In genomic region chr16:425740-426114, GRCh38 we compare ENCODE assay signal across 8 cellular contexts. TPM values are rescaled to one million over a fixed set of nuclear protein-coding genes. Genes with fewer than 3 reads are reported as not detected.
A peak's percentile ranks its signal among the peaks of the same experiment; 100 is the strongest.
DNase-seq lines count a peak whose midpoint lies in the region; ATAC-seq, FAIRE-seq and TF ChIP-seq lines count a peak whose summit lies in the region.

No MANE protein-coding gene starts in this region.

- FAIRE-seq in GM12891 (lab: Jason Lieb, UNC) = peak; percentile 35

- H3K4me2 ChIP-seq in GM23248 (ENCODE audit: unreplicated experiment) (peak overlapping the region; percentile 91), MM.1S (ENCODE audit: low read depth, low read length) (no peak overlapping the region)

- H3K4me3 ChIP-seq in GM23248 = peak overlapping the region; percentile 77
- H3K4me3 ChIP-seq in NT2/D1 (ENCODE audit: insufficient read length, low read depth) = peak overlapping the region; percentile 79
- peak overlapping the region; percentile 69 for H3K4me3 ChIP-seq in colonic mucosa
- H3K4me3 ChIP-seq in MM.1S (ENCODE audit: low read length) = no peak overlapping the region

- H3K9me2 ChIP-seq in GM23248 (ENCODE audit: insufficient read depth) = no peaks in the 10 kb centered on the region
- no peaks in the 10 kb centered on the region for H3K9me2 ChIP-seq in MM.1S (replicated peaks; ENCODE audit: insufficient read depth, low read length)

- H2AFZ ChIP-seq in GM23248 (peak overlapping the region; percentile 86; the same call in 1 of the 2 replicates), MM.1S (ENCODE audit: low read length) (no peak overlapping the region)

- H3K4me1 Mint-ChIP-seq in nephron = peaks cover 37% of the 10 kb centered on the region

- peaks cover 46% of the 10 kb centered on the region for H3K79me2 ChIP-seq in GM23248 (ENCODE audit: insufficient read depth)
- peaks cover 38% of the 10 kb centered on the region for H3K79me2 ChIP-seq in MM.1S (ENCODE audit: low read length)

- TF ChIP-seq CTCF in colonic mucosa (IDR thresholded peaks at IDR 0.05) (no peak), nephron (IDR thresholded peaks at IDR 0.05; ENCODE audit: unreplicated experiment in 3 of 3) (no peak), MM.1S (IDR thresholded peaks at IDR 0.05; ENCODE audit: low read length) (no peak)

- H4K20me1 ChIP-seq in GM23248 (ENCODE audit: insufficient read depth) (0 out of 2 replicates have a peak, but pooled peaks cover 6% of the 10 kb centered on the region), MM.1S (ENCODE audit: insufficient read depth, low read length) (no peaks in the 10 kb centered on the region)

- 0% methylated on average over 3 to 42 of the region's 63 CpGs for WGBS in GM23248 (ENCODE audit: low coverage in 1 of 2, low lambda C conversion rate in 2 of 2, missing lambda C conversion rate in 2 of 2), 2 experiments

- DNase-seq in GM12891 (ENCODE audit: insufficient read length, low spot score) (peak; percentile 50), GM23248 (peak; percentile 59), NT2/D1 (ENCODE audit: low read depth, low spot score) (no peak), colonic mucosa (no peak), MM.1S (no peak)
- DNase-seq in central memory CD4-positive, alpha-beta T cell = no peak

- H3K27me3 Mint-ChIP-seq in nephron (ENCODE audit: low read depth) = peaks cover 16% of the 10 kb centered on the region

- H3K27ac ChIP-seq in GM23248 (peak overlapping the region; percentile 93), colonic mucosa (peak overlapping the region; percentile 89), MM.1S (ENCODE audit: low read length) (no peak overlapping the region)

- no peaks in the 10 kb centered on the region for H3K9me3 Mint-ChIP-seq in nephron

- H3K9me3 ChIP-seq in GM23248 (ENCODE audit: low read depth) = no peaks in the 10 kb centered on the region
- no peaks in the 10 kb centered on the region for H3K9me3 ChIP-seq in NT2/D1 (ENCODE audit: insufficient read depth, low read length)
- H3K9me3 ChIP-seq in colonic mucosa = no peaks in the 10 kb centered on the region
- no peaks in the 10 kb centered on the region for H3K9me3 ChIP-seq in MM.1S (replicated peaks; ENCODE audit: insufficient read depth, low read length)

- TF ChIP-seq POLR2A in GM12891 (IDR thresholded peaks at IDR 0.05; ENCODE audit: low read depth, low read length) = no peak

- H3K27me3 ChIP-seq in GM23248 (replicated peaks; ENCODE audit: insufficient read depth) (no peaks in the 10 kb centered on the region), NT2/D1 (ENCODE audit: insufficient read depth, insufficient read length) (peaks cover 35% of the 10 kb centered on the region), colonic mucosa (no peaks in the 10 kb centered on the region), MM.1S (replicated peaks; ENCODE audit: insufficient read depth, low read length) (peaks cover 14% of the 10 kb centered on the region; the same call in 1 of the 2 replicates)

- no peak overlapping the region for H3K27ac Mint-ChIP-seq in nephron

- H3K36me3 Mint-ChIP-seq in nephron (ENCODE audit: low read depth) = peaks cover 21% of the 10 kb centered on the region

- peak overlapping the region; percentile 82 for H3K9ac ChIP-seq in GM23248
- peak overlapping the region; percentile 97 for H3K9ac ChIP-seq in NT2/D1 (ENCODE audit: insufficient read length, low read depth)
- H3K9ac ChIP-seq in colonic mucosa (ENCODE audit: low read depth in 2 of 2, low read length in 2 of 2) = peak overlapping the region in 1 of 2 donors; percentile 83
- no peak overlapping the region for H3K9ac ChIP-seq in MM.1S (ENCODE audit: low read length)

- no peak for ATAC-seq in HG03565 (IDR thresholded peaks at IDR 0.05; ENCODE audit: unreplicated experiment)

- H3F3A ChIP-seq in GM23248 (ENCODE audit: insufficient read depth) = peaks cover 17% of the 10 kb centered on the region; the same call in 1 of the 2 replicates
- no peaks in the 10 kb centered on the region for H3F3A ChIP-seq in MM.1S (ENCODE audit: insufficient read depth, low read length)

- H3K4me3 Mint-ChIP-seq in nephron = peak overlapping the region; percentile 85 to 89 (median 88)

- in situ Hi-C loops in GM23248 (cut with MboI) = no loop called here

- intact Hi-C loops in colonic mucosa (cut with DNase I) = no loop called here

- H3K36me3 ChIP-seq in GM23248 (ENCODE audit: low read depth) (no peaks in the 10 kb centered on the region), NT2/D1 (ENCODE audit: insufficient read depth, insufficient read length, low read length) (peaks cover 13% of the 10 kb centered on the region), colonic mucosa (no peaks in the 10 kb centered on the region), MM.1S (replicated peaks; ENCODE audit: insufficient read depth, low read length) (no peaks in the 10 kb centered on the region)

- H3K4me1 ChIP-seq in GM23248 (ENCODE audit: insufficient read depth) = peaks cover 28% of the 10 kb centered on the region
- peaks cover 6% of the 10 kb centered on the region for H3K4me1 ChIP-seq in NT2/D1 (ENCODE audit: insufficient read depth, insufficient read length)
- H3K4me1 ChIP-seq in colonic mucosa = no peaks in the 10 kb centered on the region
- H3K4me1 ChIP-seq in MM.1S (ENCODE audit: low read length) = peaks cover 12% of the 10 kb centered on the region

TF ChIP-seq in GM12891, 5 proteins besides CTCF, POLR2A, EP300 and RAD21:
- TF ChIP-seq POLR2AphosphoS5 (IDR thresholded peaks at IDR 0.05; ENCODE audit: low read depth, low read length) (no peak), SPI1 (IDR thresholded peaks at IDR 0.05; ENCODE audit: low read depth, low read length) (no peak), POU2F2 (IDR thresholded peaks at IDR 0.05; ENCODE audit: low read depth, low read length) (no peak), TAF1 (IDR thresholded peaks at IDR 0.05; ENCODE audit: low read depth, low read length) (no peak), PAX5 (IDR thresholded peaks at IDR 0.05; ENCODE audit: insufficient read depth, low read length, severe bottlenecking) (no peak)

RNA-seq across cellular contexts. Expression of gene RAB11FIP3, which starts 0.3 kb away (rescaled TPM):
- 11.2 TPM for polyA plus RNA-seq in GM12891 (2012; ENCODE audit: low read depth, missing spikeins)
- 27.8 and 33.5 TPM in 2 replicates for total RNA-seq in GM23248 (2014; rRNA removed; shearing (Covaris generic))
- polyA plus RNA-seq in GM23248 (2016; fragmentation: Nextera tagmentation; extraction: Ambion mirVana) = 0.46 and 1.2 TPM in 2 replicates
- 10 to 100 TPM; 20.9 to 22.3 TPM for total RNA-seq in colonic mucosa

RNA-seq across cellular contexts. Expression of gene DECR2, which starts 24.0 kb away (rescaled TPM):
- polyA plus RNA-seq in GM12891 (2012; ENCODE audit: low read depth, missing spikeins) = 8.3 TPM
- 7.8 and 8.9 TPM in 2 replicates for total RNA-seq in GM23248 (2014; rRNA removed; shearing (Covaris generic))
- polyA plus RNA-seq in GM23248 (2016; fragmentation: Nextera tagmentation; extraction: Ambion mirVana) = 25.2 and 26.1 TPM in 2 replicates
- total RNA-seq in colonic mucosa = 10 to 100 TPM; 31.3 to 50.2 TPM

RNA-seq across cellular contexts. Expression of gene NME4, which starts 28.7 kb away (rescaled TPM):
- 97.2 TPM for polyA plus RNA-seq in GM12891 (2012; ENCODE audit: low read depth, missing spikeins)
- 128 and 175 TPM in 2 replicates for total RNA-seq in GM23248 (2014; rRNA removed; shearing (Covaris generic))
- polyA plus RNA-seq in GM23248 (2016; fragmentation: Nextera tagmentation; extraction: Ambion mirVana) = 283 and 293 TPM in 2 replicates
- 10 to 100 TPM; 38.3 to 63.6 TPM for total RNA-seq in colonic mucosa

RNA-seq across cellular contexts. Expression of gene PGAP6, which starts 43.9 kb away (rescaled TPM):
- polyA plus RNA-seq in GM12891 (2012; ENCODE audit: low read depth, missing spikeins) = 19.7 TPM
- total RNA-seq in GM23248 (2014; rRNA removed; shearing (Covaris generic)) = 78.4 and 98.6 TPM in 2 replicates
- 16.4 and 20.6 TPM in 2 replicates for polyA plus RNA-seq in GM23248 (2016; fragmentation: Nextera tagmentation; extraction: Ambion mirVana)
- 100 to 1,000 TPM in 1 of 2 donors, 10 to 100 TPM in 1; 99.6 to 102 TPM for total RNA-seq in colonic mucosa

RNA-seq across cellular contexts. Expression of gene MRPL28, which starts 55.4 kb away (rescaled TPM):
- polyA plus RNA-seq in GM12891 (2012; ENCODE audit: low read depth, missing spikeins) = 62.7 TPM
- total RNA-seq in GM23248 (2014; rRNA removed; shearing (Covaris generic)) = 94.1 and 103 TPM in 2 replicates
- polyA plus RNA-seq in GM23248 (2016; fragmentation: Nextera tagmentation; extraction: Ambion mirVana) = 108 and 110 TPM in 2 replicates
- 10 to 100 TPM; 59.4 to 75.4 TPM for total RNA-seq in colonic mucosa

Comparison
In these comparisons a context has a peak if more than half of its experiments do, and no peak if none do; other contexts are left out.
1. DNase-seq: peak in GM12891 (single experiment) and GM23248 (single experiment); none in NT2/D1 (single experiment), colonic mucosa (single experiment), central memory CD4-positive, alpha-beta T cell (single experiment) and MM.1S (single experiment).